10 cellular contexts compared by ENCODE assay signal in genomic region chr9:129595323-129595741, GRCh38. TPM values are rescaled to one million over a fixed set of nuclear protein-coding genes. Genes with fewer than 3 reads are reported as not detected.
DNase-seq lines count a peak whose midpoint lies in the region; ATAC-seq and TF ChIP-seq lines count a peak whose summit lies in the region.
"Had no signal": no experiment of that assay in that cellular context is flagged by ENCODE, and none has a peak within 500 bp of the region (broad histone marks: within the 10 kb centered on the region; RNA-seq: fewer than 3 reads in every experiment).

No MANE protein-coding gene starts in this region.

- no peaks in the 10 kb centered on the region for H3K36me3 Mint-ChIP-seq in chondrocyte (ENCODE audit: low read depth)
- peaks cover 2% of the 10 kb centered on the region for H3K36me3 Mint-ChIP-seq in activated CD4-positive, alpha-beta T cell treated with anti-CD3 and anti-CD28 coated beads, Interleukin-2, amount 10 ng/mL, durations not matched to agents 24 days and 14 days (ENCODE audit: low read depth)

- ATAC-seq in HG02588 (IDR thresholded peaks at IDR 0.05; ENCODE audit: unreplicated experiment) (no peak), GM19452 (IDR thresholded peaks at IDR 0.05; ENCODE audit: unreplicated experiment) (no peak)

- H3K4me3 Mint-ChIP-seq in chondrocyte (ENCODE audit: unreplicated experiment), result no peak overlapping the region
- H3K4me3 Mint-ChIP-seq in activated CD4-positive, alpha-beta T cell treated with anti-CD3 and anti-CD28 coated beads, Interleukin-2, amount 10 ng/mL, durations not matched to agents 24 days and 14 days, result no peak overlapping the region

- no peaks in the 10 kb centered on the region for H3K27me3 Mint-ChIP-seq in chondrocyte (ENCODE audit: low read depth)
- peaks cover 4% of the 10 kb centered on the region for H3K27me3 Mint-ChIP-seq in activated CD4-positive, alpha-beta T cell treated with anti-CD3 and anti-CD28 coated beads, Interleukin-2, amount 10 ng/mL, durations not matched to agents 24 days and 14 days

- H3K9me3 Mint-ChIP-seq in chondrocyte (ENCODE audit: low read depth), result no peaks in the 10 kb centered on the region
- no peaks in the 10 kb centered on the region for H3K9me3 Mint-ChIP-seq in activated CD4-positive, alpha-beta T cell treated with anti-CD3 and anti-CD28 coated beads, Interleukin-2, amount 10 ng/mL, durations not matched to agents 24 days and 14 days

- H3K27ac Mint-ChIP-seq in chondrocyte (ENCODE audit: unreplicated experiment), result peak overlapping the region; percentile 22
- no peak overlapping the region for H3K27ac Mint-ChIP-seq in activated CD4-positive, alpha-beta T cell treated with anti-CD3 and anti-CD28 coated beads, Interleukin-2, amount 10 ng/mL, durations not matched to agents 24 days and 14 days

- intact Hi-C loops in activated CD4-positive, alpha-beta T cell treated with anti-CD3 and anti-CD28 coated beads, Interleukin-2, amount 10 ng/mL, durations not matched to agents 24 days and 14 days (cut with micrococcal nuclease), result no loop called here

- DNase-seq in EH (ENCODE audit: low read depth) (peak; percentile 76), M059J (ENCODE audit: low read depth) (peak; percentile 75), chondrocyte (ENCODE audit: low spot score) (no peak), skeletal muscle cell (ENCODE audit: low read depth) (peak; percentile 33)
- no peak for DNase-seq in activated CD4-positive, alpha-beta T cell treated with anti-CD3 and anti-CD28 coated beads, Interleukin-2, amount 10 ng/mL, durations not matched to agents 24 days and 14 days
- DNase-seq: esophagus squamous epithelium, NCI-H82 had no signal

- H3K4me3 ChIP-seq in skeletal muscle cell (ENCODE audit: low read depth, low read length), result no peak overlapping the region
- H3K4me3 ChIP-seq: cardiac muscle cell, esophagus squamous epithelium had no signal

- peaks cover 19% of the 10 kb centered on the region for H3K4me1 Mint-ChIP-seq in chondrocyte (ENCODE audit: low read depth)
- H3K4me1 Mint-ChIP-seq in activated CD4-positive, alpha-beta T cell treated with anti-CD3 and anti-CD28 coated beads, Interleukin-2, amount 10 ng/mL, durations not matched to agents 24 days and 14 days, result peaks cover 27% of the 10 kb centered on the region

- TF ChIP-seq CTCF in chondrocyte (IDR thresholded peaks at IDR 0.05), result no peak

RNA-seq across cellular contexts. Expression of gene C9orf50, which starts 25.6 kb away (rescaled TPM):
- 0.10 TPM in 1 of 2 replicates, not detected in the other for total RNA-seq in M059J (2014; rRNA removed; shearing (Covaris generic))
- total RNA-seq in chondrocyte, result 0.30 to 0.39 TPM (median 0.38 TPM) in 3 replicates
- not detected in 2 replicates for total RNA-seq in activated CD4-positive, alpha-beta T cell treated with anti-CD3 and anti-CD28 coated beads, Interleukin-2, amount 10 ng/mL, durations not matched to agents 24 days and 14 days
- total RNA-seq: esophagus squamous epithelium had no signal

RNA-seq across cellular contexts. Expression of gene NTMT1, which starts 30.6 kb away (rescaled TPM):
- total RNA-seq in M059J (2014; rRNA removed; shearing (Covaris generic)), result 77.0 and 79.5 TPM in 2 replicates
- total RNA-seq in chondrocyte, result 32.6 to 37.4 TPM (median 34.4 TPM) in 3 replicates
- 72.0 and 72.4 TPM in 2 replicates for total RNA-seq in activated CD4-positive, alpha-beta T cell treated with anti-CD3 and anti-CD28 coated beads, Interleukin-2, amount 10 ng/mL, durations not matched to agents 24 days and 14 days

RNA-seq across cellular contexts. Expression of gene ASB6, which starts 46.6 kb away (rescaled TPM):
- total RNA-seq in M059J (2014; rRNA removed; shearing (Covaris generic)), result 17.4 TPM in 2 replicates
- 17.4 to 18.1 TPM (median 17.7 TPM) in 3 replicates for total RNA-seq in chondrocyte
- 21.9 and 22.7 TPM in 2 replicates for total RNA-seq in activated CD4-positive, alpha-beta T cell treated with anti-CD3 and anti-CD28 coated beads, Interleukin-2, amount 10 ng/mL, durations not matched to agents 24 days and 14 days

Comparison
In these comparisons a context has a peak if more than half of its experiments do, and no peak if none do; other contexts are left out.
1. DNase-seq: peak in EH (single experiment), M059J (single experiment) and skeletal muscle cell (single experiment); none in chondrocyte (single experiment) and activated CD4-positive, alpha-beta T cell treated with anti-CD3 and anti-CD28 coated beads, Interleukin-2, amount 10 ng/mL, durations not matched to agents 24 days and 14 days (single experiment).